1 cellular context compared by ENCODE assay signal in genomic region chr16:67943256-67943618, GRCh38.
A peak's percentile ranks its signal among the peaks of the same experiment; 100 is the strongest.
TF ChIP-seq lines count a peak whose summit lies in the region.

No MANE protein-coding gene starts in this region.

TF ChIP-seq in HepG2, 621 proteins besides CTCF, POLR2A, EP300 and RAD21 (continued from another document and continues in another):
- TF ChIP-seq ZXDC (CRISPR knock-in tag; IDR thresholded peaks at IDR 0.05), result no peak
- TF ChIP-seq ZNF441 (CRISPR knock-in tag; IDR thresholded peaks at IDR 0.05; ENCODE audit: borderline replicate concordance), result no peak
- TF ChIP-seq KLF9 (CRISPR knock-in tag; IDR thresholded peaks at IDR 0.05; ENCODE audit: low read depth), result no peak
- TF ChIP-seq POGK (CRISPR knock-in tag; conservative IDR thresholded peaks at IDR 0.05), result no peak
- TF ChIP-seq KLF15 (CRISPR knock-in tag; IDR thresholded peaks at IDR 0.05; ENCODE audit: borderline replicate concordance), result no peak
- no peak for TF ChIP-seq ZNF20 (CRISPR knock-in tag; IDR thresholded peaks at IDR 0.05)
- peak; percentile 92 for TF ChIP-seq SKIL (CRISPR knock-in tag; IDR thresholded peaks at IDR 0.05; ENCODE audit: borderline replicate concordance)
- TF ChIP-seq ZNF501 (CRISPR knock-in tag; IDR thresholded peaks at IDR 0.05), result no peak; the same call in 1 of the 2 replicates
- TF ChIP-seq PBX2 (CRISPR knock-in tag; IDR thresholded peaks at IDR 0.05), result no peak
- TF ChIP-seq SP140L (CRISPR knock-in tag; IDR thresholded peaks at IDR 0.05; ENCODE audit: borderline replicate concordance), result no peak
- no peak for TF ChIP-seq YY1 (IDR thresholded peaks at IDR 0.05; ENCODE audit: insufficient read depth, insufficient replicate concordance, low read depth, low read length)
- TF ChIP-seq ZFP1 (CRISPR knock-in tag; IDR thresholded peaks at IDR 0.05), result no peak
- TF ChIP-seq TFDP1 (CRISPR knock-in tag; IDR thresholded peaks at IDR 0.05; ENCODE audit: borderline replicate concordance), result no peak
- TF ChIP-seq ZNF430 (CRISPR knock-in tag; IDR thresholded peaks at IDR 0.05), result peak; percentile 41; the same call in 1 of the 2 replicates
- TF ChIP-seq ZFAT (CRISPR knock-in tag; conservative IDR thresholded peaks at IDR 0.05), result no peak
- no peak for TF ChIP-seq SUZ12 (IDR thresholded peaks at IDR 0.05; ENCODE audit: low read depth, low read length)
- TF ChIP-seq ZNF567 (CRISPR knock-in tag; IDR thresholded peaks at IDR 0.05; ENCODE audit: borderline replicate concordance), result no peak
- no peak for TF ChIP-seq ARID2 (CRISPR knock-in tag; IDR thresholded peaks at IDR 0.05; ENCODE audit: borderline replicate concordance)
- no peak for TF ChIP-seq ZNF17 (CRISPR knock-in tag; IDR thresholded peaks at IDR 0.05)
- no peak for TF ChIP-seq ZNF232 (CRISPR knock-in tag; IDR thresholded peaks at IDR 0.05; ENCODE audit: borderline replicate concordance)
- TF ChIP-seq MATR3 (CRISPR knock-in tag; IDR thresholded peaks at IDR 0.05), result no peak
- TF ChIP-seq ZNF446 (CRISPR knock-in tag; IDR thresholded peaks at IDR 0.05), result no peak
- no peak for TF ChIP-seq TCF12 (IDR thresholded peaks at IDR 0.05)
- peak; percentile 90 for TF ChIP-seq TCF12 (CRISPR knock-in tag; IDR thresholded peaks at IDR 0.05)
- TF ChIP-seq ZNF780A (CRISPR knock-in tag; IDR thresholded peaks at IDR 0.05), result no peak
- no peak for TF ChIP-seq GRHL1 (CRISPR knock-in tag; conservative IDR thresholded peaks at IDR 0.05)
- TF ChIP-seq KDM6A (CRISPR knock-in tag; IDR thresholded peaks at IDR 0.05; ENCODE audit: low read depth), result peak; percentile 94
- no peak for TF ChIP-seq ETV6 (CRISPR knock-in tag; conservative IDR thresholded peaks at IDR 0.05)
- no peak for TF ChIP-seq ZUFSP (CRISPR knock-in tag; IDR thresholded peaks at IDR 0.05; ENCODE audit: borderline replicate concordance)
- TF ChIP-seq ZNF263 (CRISPR knock-in tag; IDR thresholded peaks at IDR 0.05), result no peak
- no peak for TF ChIP-seq ZNF367 (CRISPR knock-in tag; IDR thresholded peaks at IDR 0.05; ENCODE audit: borderline replicate concordance)
- no peak for TF ChIP-seq ZKSCAN8 (CRISPR knock-in tag; IDR thresholded peaks at IDR 0.05; ENCODE audit: borderline replicate concordance)
- no peak for TF ChIP-seq NFRKB (IDR thresholded peaks at IDR 0.05)
- no peak; the same call in 1 of the 2 replicates for TF ChIP-seq SAP130 (CRISPR knock-in tag; IDR thresholded peaks at IDR 0.05; ENCODE audit: low read depth)
- TF ChIP-seq ZFP90 (CRISPR knock-in tag; IDR thresholded peaks at IDR 0.05; ENCODE audit: borderline replicate concordance), result peak; percentile 54; the same call in 1 of the 2 replicates
- TF ChIP-seq BRF2 (CRISPR knock-in tag; IDR thresholded peaks at IDR 0.05), result no peak
- TF ChIP-seq TFE3 (CRISPR knock-in tag; IDR thresholded peaks at IDR 0.05), result no peak
- no peak for TF ChIP-seq MEIS2 (CRISPR knock-in tag; IDR thresholded peaks at IDR 0.05)
- no peak for TF ChIP-seq KDM5A (IDR thresholded peaks at IDR 0.05; ENCODE audit: borderline replicate concordance, low read length)
- TF ChIP-seq AKAP8 (CRISPR knock-in tag; IDR thresholded peaks at IDR 0.05), result no peak
- TF ChIP-seq ZNF512B (CRISPR knock-in tag; IDR thresholded peaks at IDR 0.05; ENCODE audit: borderline replicate concordance), result no peak
- peak; percentile 45; the same call in 1 of the 2 replicates for TF ChIP-seq HDAC2 (CRISPR knock-in tag; IDR thresholded peaks at IDR 0.05)
- no peak for TF ChIP-seq MYNN (CRISPR knock-in tag; IDR thresholded peaks at IDR 0.05; ENCODE audit: low read depth)
- no peak for TF ChIP-seq ZNF709 (CRISPR knock-in tag; IDR thresholded peaks at IDR 0.05)
- no peak for TF ChIP-seq HNRNPH1 (optimal IDR thresholded peaks at IDR 0.05; ENCODE audit: low read depth, low read length)
- peak; percentile 63; the same call in 1 of the 2 replicates for TF ChIP-seq ZNF761 (CRISPR knock-in tag; conservative IDR thresholded peaks at IDR 0.05)
- TF ChIP-seq ZNF788 (CRISPR knock-in tag; IDR thresholded peaks at IDR 0.05; ENCODE audit: borderline replicate concordance), result no peak; the same call in 1 of the 2 replicates
- TF ChIP-seq KLF12 (CRISPR knock-in tag; IDR thresholded peaks at IDR 0.05; ENCODE audit: borderline replicate concordance), result no peak
- TF ChIP-seq RBM22 (optimal IDR thresholded peaks at IDR 0.05; ENCODE audit: low read length), result no peak
